Comparison of ENCODE assay signal across 2 cellular contexts in the genomic region with DNA sequence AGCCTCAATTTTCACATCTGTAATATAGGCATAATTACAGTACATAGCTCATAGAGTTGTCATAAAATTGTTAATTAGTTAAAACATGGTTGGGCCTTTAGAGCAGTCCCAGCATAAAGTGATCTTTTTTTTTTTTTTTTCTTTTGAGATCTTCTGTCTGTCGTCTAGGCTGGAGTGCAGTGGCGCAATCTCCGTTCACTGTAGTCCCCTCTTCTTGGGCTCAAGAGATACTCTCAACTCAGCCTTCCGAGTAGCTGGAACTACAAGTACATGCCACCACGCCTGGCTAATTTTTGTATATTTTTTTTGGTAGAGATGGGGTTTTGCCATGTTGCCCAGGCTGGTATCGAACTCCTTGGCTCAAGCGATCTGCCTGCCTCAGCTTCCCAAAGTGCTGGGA.
TF ChIP-seq lines count a peak whose summit lies in the region.

No MANE protein-coding gene starts in this region.

TF ChIP-seq in K562, 482 proteins besides CTCF, POLR2A, EP300 and RAD21:
- peak; percentile 69 for TF ChIP-seq RBM25 (IDR thresholded peaks at IDR 0.05; ENCODE audit: low read depth, low read length, severe bottlenecking)
- no peak for TF ChIP-seq ZFX (CRISPR knock-in tag; IDR thresholded peaks at IDR 0.05)
- no peak for TF ChIP-seq TBP (optimal IDR thresholded peaks at IDR 0.05; ENCODE audit: low read depth, low read length)
- TF ChIP-seq, protein P1, sequence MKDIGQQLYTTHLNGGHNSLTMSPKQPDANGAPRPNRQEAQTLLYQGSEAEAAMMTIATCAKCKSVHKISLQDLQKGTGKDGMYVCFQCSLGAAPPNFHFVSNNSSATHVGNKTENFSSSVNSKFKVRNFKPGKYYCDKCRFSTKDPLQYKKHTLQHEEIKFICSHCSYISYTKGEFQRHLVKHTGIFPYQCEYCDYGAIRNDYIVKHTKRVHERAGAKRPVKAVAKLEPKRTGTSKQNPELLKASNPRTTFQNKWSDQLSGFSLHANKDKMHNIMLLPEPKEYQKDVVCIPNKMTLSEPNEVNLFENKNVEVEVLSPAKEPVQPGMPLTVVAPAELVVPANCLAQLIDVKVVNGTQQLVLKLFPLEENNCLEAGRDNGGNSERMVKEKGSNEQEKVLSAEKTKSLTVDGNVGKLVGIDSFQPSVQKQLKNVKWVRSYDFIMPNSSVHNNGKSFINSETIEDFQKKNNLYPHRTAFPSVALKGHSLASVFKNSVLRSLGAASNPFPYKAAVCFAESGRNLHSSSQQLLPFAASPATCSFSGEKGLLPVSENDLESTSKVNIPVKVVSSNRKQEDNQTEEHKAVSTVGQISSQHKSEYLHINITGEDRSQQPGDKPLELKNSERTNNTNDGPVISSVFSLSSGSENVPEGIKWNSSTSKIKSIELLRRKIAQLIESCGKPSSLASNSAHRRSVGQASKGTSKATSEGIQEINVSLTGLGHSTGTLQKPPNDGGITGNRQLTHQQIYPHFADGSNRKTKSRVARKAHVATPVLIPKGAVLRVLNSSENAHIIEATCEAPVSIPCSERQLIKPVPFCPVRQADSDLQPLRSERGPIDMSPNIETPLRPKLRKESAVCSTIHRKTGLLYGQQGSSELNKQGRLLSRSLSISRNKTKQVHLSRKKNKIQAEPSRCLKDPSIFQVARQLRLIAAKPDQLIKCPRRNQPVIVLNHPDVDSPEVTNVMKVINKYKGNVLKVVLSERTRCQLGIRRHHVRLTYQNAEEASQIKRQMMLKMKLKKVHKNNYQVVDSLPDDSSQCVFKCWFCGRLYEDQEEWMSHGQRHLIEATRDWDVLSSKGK (CRISPR knock-in tag; IDR thresholded peaks at IDR 0.05): no peak
- no peak for TF ChIP-seq ZNF707 (CRISPR knock-in tag; conservative IDR thresholded peaks at IDR 0.05)
- TF ChIP-seq MAFG (tag; conservative IDR thresholded peaks at IDR 0.05): no peak
- no peak for TF ChIP-seq ZBTB7A (IDR thresholded peaks at IDR 0.05; ENCODE audit: borderline replicate concordance, control insufficient read depth, low read depth, low read length)
- no peak for TF ChIP-seq GTF2E2 (tag; IDR thresholded peaks at IDR 0.05)

TF ChIP-seq in endothelial cell of umbilical vein, 7 proteins besides CTCF, POLR2A, EP300 and RAD21:
- no peak for TF ChIP-seq EZH2 (IDR thresholded peaks at IDR 0.05; ENCODE audit: borderline replicate concordance, low read depth, low read length, severe bottlenecking)
- TF ChIP-seq JUN (IDR thresholded peaks at IDR 0.05; ENCODE audit: borderline replicate concordance, insufficient read depth, insufficient read length, low read depth): no peak
- no peak for TF ChIP-seq FOS (IDR thresholded peaks at IDR 0.05; ENCODE audit: borderline replicate concordance, insufficient read depth, low read length)
